1 cellular context compared by ENCODE assay signal in the genomic region with DNA sequence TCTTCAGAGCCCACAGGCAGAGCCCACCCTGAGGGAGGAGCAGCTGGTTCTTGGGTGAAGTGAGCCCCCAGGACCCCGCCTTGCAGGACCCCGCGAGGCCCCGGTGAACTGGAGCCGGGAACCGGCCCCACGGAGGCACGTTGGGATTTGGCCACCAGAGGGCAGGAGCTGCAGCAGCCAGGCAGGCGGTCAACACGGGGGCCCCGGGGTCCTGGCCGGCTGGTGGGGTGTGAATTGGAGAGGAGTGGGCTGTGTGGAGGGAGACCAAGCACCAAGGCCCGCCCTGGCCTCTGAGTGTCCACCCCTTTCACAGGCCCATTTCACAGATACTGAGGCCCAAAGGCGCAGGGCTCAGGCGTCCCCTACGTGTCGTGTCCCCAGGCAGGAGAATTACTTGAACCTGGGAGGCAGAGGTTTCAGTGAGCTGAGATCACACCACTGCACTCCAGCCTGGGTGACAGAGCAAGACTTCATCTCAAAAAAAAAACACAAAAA.
A peak's percentile ranks its signal among the peaks of the same experiment; 100 is the strongest.
TF ChIP-seq lines count a peak whose summit lies in the region.

No MANE protein-coding gene starts in this region.

TF ChIP-seq in HepG2, 621 proteins besides CTCF, POLR2A, EP300 and RAD21 (continued from another document):
- TF ChIP-seq HNRNPK (IDR thresholded peaks at IDR 0.05; ENCODE audit: low read depth, low read length, poor library complexity, severe bottlenecking) = peak; percentile 52
- TF ChIP-seq SMAD3 (CRISPR knock-in tag; IDR thresholded peaks at IDR 0.05) = 0 out of 2 replicates have a peak, but pooled peaks have one; percentile 37
- TF ChIP-seq ARID5B (CRISPR knock-in tag; IDR thresholded peaks at IDR 0.05) = no peak
- peak; percentile 67; the same call in 1 of the 2 replicates for TF ChIP-seq ZNF891 (CRISPR knock-in tag; IDR thresholded peaks at IDR 0.05)
- no peak for TF ChIP-seq MATR3 (CRISPR knock-in tag; IDR thresholded peaks at IDR 0.05)
- TF ChIP-seq KLF16 (CRISPR knock-in tag; IDR thresholded peaks at IDR 0.05) = no peak
- no peak for TF ChIP-seq ZNF33A (CRISPR knock-in tag; IDR thresholded peaks at IDR 0.05; ENCODE audit: borderline replicate concordance)
- TF ChIP-seq XRCC5 (optimal IDR thresholded peaks at IDR 0.05; ENCODE audit: low read length) = peak; percentile 78
- TF ChIP-seq GLI4 (CRISPR knock-in tag; IDR thresholded peaks at IDR 0.05; ENCODE audit: borderline replicate concordance) = no peak
- TF ChIP-seq ONECUT2 (CRISPR knock-in tag; IDR thresholded peaks at IDR 0.05) = no peak
- no peak; the same call in 1 of the 2 replicates for TF ChIP-seq ZNF614 (CRISPR knock-in tag; IDR thresholded peaks at IDR 0.05; ENCODE audit: borderline replicate concordance)
- peak; percentile 30; the same call in 1 of the 2 replicates for TF ChIP-seq FOXK1 (CRISPR knock-in tag; IDR thresholded peaks at IDR 0.05; ENCODE audit: borderline replicate concordance, low read depth)
- TF ChIP-seq HIVEP1 (CRISPR knock-in tag; IDR thresholded peaks at IDR 0.05) = 0 out of 2 replicates have a peak, but pooled peaks have one; percentile 6
- TF ChIP-seq ZSCAN5A (CRISPR knock-in tag; IDR thresholded peaks at IDR 0.05; ENCODE audit: borderline replicate concordance) = no peak
- no peak for TF ChIP-seq MAZ (IDR thresholded peaks at IDR 0.05; ENCODE audit: borderline replicate concordance, low read depth, low read length)
- peak; percentile 79 for TF ChIP-seq MAZ (CRISPR knock-in tag; IDR thresholded peaks at IDR 0.05; ENCODE audit: low read depth)
- TF ChIP-seq, protein P1, sequence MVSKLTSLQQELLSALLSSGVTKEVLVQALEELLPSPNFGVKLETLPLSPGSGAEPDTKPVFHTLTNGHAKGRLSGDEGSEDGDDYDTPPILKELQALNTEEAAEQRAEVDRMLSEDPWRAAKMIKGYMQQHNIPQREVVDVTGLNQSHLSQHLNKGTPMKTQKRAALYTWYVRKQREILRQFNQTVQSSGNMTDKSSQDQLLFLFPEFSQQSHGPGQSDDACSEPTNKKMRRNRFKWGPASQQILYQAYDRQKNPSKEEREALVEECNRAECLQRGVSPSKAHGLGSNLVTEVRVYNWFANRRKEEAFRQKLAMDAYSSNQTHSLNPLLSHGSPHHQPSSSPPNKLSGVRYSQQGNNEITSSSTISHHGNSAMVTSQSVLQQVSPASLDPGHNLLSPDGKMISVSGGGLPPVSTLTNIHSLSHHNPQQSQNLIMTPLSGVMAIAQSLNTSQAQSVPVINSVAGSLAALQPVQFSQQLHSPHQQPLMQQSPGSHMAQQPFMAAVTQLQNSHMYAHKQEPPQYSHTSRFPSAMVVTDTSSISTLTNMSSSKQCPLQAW (CRISPR knock-in tag; IDR thresholded peaks at IDR 0.05) = peak; percentile 55
- no peak for TF ChIP-seq ZNF326 (CRISPR knock-in tag; IDR thresholded peaks at IDR 0.05; ENCODE audit: borderline replicate concordance)
- TF ChIP-seq ZNF709 (CRISPR knock-in tag; IDR thresholded peaks at IDR 0.05) = no peak
- 0 out of 2 replicates have a peak, but pooled peaks have one; percentile 29 for TF ChIP-seq EED (CRISPR knock-in tag; IDR thresholded peaks at IDR 0.05)
- peak; percentile 51; the same call in 1 of the 2 replicates for TF ChIP-seq SMC3 (IDR thresholded peaks at IDR 0.05; ENCODE audit: low read length)
- peak; percentile 61; the same call in 1 of the 2 replicates for TF ChIP-seq ZSCAN25 (CRISPR knock-in tag; IDR thresholded peaks at IDR 0.05)
- TF ChIP-seq ZNF318 (CRISPR knock-in tag; IDR thresholded peaks at IDR 0.05) = 0 out of 2 replicates have a peak, but pooled peaks have one; percentile 39
